In the genomic region with DNA sequence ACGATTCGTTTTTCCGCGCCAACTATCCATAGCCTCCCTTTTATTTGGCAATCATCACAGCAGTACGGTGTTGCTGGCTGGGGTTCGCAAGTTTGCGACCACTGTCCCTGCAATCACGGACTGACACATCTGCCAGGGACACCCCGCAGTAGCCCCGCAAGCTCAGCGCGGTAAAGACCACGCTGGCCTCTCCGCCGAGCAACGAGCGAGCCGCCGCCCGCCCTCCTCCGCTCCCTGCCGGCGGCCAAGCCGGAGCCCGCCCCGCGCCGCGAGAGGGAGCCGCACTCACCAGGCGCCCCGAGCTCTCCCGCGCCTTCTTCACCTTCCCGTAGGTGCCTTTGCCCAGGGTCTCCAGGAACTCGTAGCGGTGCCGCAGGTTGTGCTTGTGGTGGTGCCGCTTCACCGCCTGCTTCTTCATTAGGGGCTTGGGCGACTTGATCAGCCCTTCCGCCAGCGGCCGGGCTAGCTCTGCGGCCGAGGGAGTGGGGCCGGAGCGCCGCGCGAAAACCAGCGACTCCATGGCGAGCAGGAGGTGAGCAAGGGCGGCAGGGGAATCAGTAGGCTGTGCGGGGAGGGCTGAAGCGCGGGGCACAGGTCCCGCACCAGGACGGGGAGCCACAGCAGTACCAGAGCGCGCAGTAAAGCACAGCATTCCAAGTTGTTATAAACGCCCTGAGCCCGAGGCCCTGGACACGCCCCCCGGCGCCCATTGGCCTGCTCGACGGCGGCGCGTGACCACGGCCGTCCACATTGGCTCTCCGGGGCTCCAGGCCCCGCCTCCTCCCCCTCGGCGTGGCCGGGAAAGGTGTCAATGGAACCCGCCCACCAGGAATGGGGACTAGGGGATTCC, we compare ENCODE assay signal across 1 cellular context.
TF ChIP-seq lines count a peak whose summit lies in the region.

A gene (minus strand): TSS at position 637 of the 850 bp plus-strand sequence. CDS start 117 bp downstream, at position 520.

TF ChIP-seq in HepG2, 621 proteins besides CTCF, POLR2A, EP300 and RAD21 (continued from another document and continues in another):
- TF ChIP-seq, protein P1, sequence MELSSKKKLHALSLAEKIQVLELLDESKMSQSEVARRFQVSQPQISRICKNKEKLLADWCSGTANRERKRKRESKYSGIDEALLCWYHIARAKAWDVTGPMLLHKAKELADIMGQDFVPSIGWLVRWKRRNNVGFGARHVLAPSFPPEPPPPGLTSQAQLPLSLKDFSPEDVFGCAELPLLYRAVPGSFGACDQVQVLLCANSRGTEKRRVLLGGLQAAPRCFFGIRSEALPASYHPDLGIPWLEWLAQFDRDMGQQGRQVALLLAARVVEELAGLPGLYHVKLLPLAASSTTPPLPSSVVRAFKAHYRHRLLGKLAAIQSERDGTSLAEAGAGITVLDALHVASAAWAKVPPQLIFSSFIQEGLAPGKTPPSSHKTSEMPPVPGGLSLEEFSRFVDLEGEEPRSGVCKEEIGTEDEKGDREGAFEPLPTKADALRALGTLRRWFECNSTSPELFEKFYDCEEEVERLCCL (CRISPR knock-in tag; IDR thresholded peaks at IDR 0.05; ENCODE audit: borderline replicate concordance), result no peak
- no peak; the same call in 1 of the 2 replicates for TF ChIP-seq MYNN (CRISPR knock-in tag; IDR thresholded peaks at IDR 0.05; ENCODE audit: low read depth)
- TF ChIP-seq ZFP36 (IDR thresholded peaks at IDR 0.05; ENCODE audit: borderline replicate concordance, low read depth, low read length, partially characterized antibody), result no peak
- 0 out of 2 replicates have a peak, but pooled peaks have one; percentile 42 for TF ChIP-seq MXD4 (CRISPR knock-in tag; IDR thresholded peaks at IDR 0.05)
- TF ChIP-seq, protein P2, sequence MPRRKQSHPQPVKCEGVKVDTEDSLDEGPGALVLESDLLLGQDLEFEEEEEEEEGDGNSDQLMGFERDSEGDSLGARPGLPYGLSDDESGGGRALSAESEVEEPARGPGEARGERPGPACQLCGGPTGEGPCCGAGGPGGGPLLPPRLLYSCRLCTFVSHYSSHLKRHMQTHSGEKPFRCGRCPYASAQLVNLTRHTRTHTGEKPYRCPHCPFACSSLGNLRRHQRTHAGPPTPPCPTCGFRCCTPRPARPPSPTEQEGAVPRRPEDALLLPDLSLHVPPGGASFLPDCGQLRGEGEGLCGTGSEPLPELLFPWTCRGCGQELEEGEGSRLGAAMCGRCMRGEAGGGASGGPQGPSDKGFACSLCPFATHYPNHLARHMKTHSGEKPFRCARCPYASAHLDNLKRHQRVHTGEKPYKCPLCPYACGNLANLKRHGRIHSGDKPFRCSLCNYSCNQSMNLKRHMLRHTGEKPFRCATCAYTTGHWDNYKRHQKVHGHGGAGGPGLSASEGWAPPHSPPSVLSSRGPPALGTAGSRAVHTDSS (CRISPR knock-in tag; conservative IDR thresholded peaks at IDR 0.05), result no peak
- no peak for TF ChIP-seq SIX1 (CRISPR knock-in tag; IDR thresholded peaks at IDR 0.05; ENCODE audit: borderline replicate concordance)
- TF ChIP-seq KLF9 (CRISPR knock-in tag; IDR thresholded peaks at IDR 0.05; ENCODE audit: low read depth), result no peak
- TF ChIP-seq NKX3-1 (CRISPR knock-in tag; IDR thresholded peaks at IDR 0.05), result no peak
- TF ChIP-seq NR1H2 (CRISPR knock-in tag; IDR thresholded peaks at IDR 0.05; ENCODE audit: borderline replicate concordance, low read depth), result no peak
- no peak for TF ChIP-seq ZNF564 (CRISPR knock-in tag; IDR thresholded peaks at IDR 0.05)
- TF ChIP-seq, protein P3, sequence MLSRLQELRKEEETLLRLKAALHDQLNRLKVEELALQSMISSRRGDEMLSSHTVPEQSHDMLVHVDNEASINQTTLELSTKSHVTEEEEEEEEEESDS (CRISPR knock-in tag; IDR thresholded peaks at IDR 0.05; ENCODE audit: borderline replicate concordance), result no peak
- TF ChIP-seq, protein P4, sequence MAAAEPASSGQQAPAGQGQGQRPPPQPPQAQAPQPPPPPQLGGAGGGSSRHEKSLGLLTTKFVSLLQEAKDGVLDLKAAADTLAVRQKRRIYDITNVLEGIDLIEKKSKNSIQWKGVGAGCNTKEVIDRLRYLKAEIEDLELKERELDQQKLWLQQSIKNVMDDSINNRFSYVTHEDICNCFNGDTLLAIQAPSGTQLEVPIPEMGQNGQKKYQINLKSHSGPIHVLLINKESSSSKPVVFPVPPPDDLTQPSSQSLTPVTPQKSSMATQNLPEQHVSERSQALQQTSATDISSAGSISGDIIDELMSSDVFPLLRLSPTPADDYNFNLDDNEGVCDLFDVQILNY (CRISPR knock-in tag; conservative IDR thresholded peaks at IDR 0.05), result peak; percentile 24; the same call in 1 of the 2 replicates
- TF ChIP-seq, protein P5, sequence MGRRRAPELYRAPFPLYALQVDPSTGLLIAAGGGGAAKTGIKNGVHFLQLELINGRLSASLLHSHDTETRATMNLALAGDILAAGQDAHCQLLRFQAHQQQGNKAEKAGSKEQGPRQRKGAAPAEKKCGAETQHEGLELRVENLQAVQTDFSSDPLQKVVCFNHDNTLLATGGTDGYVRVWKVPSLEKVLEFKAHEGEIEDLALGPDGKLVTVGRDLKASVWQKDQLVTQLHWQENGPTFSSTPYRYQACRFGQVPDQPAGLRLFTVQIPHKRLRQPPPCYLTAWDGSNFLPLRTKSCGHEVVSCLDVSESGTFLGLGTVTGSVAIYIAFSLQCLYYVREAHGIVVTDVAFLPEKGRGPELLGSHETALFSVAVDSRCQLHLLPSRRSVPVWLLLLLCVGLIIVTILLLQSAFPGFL (CRISPR knock-in tag; IDR thresholded peaks at IDR 0.05), result no peak
- no peak for TF ChIP-seq GPN1 (CRISPR knock-in tag; IDR thresholded peaks at IDR 0.05; ENCODE audit: borderline replicate concordance)
- no peak for TF ChIP-seq ZNF777 (CRISPR knock-in tag; IDR thresholded peaks at IDR 0.05)
- TF ChIP-seq, protein P6, sequence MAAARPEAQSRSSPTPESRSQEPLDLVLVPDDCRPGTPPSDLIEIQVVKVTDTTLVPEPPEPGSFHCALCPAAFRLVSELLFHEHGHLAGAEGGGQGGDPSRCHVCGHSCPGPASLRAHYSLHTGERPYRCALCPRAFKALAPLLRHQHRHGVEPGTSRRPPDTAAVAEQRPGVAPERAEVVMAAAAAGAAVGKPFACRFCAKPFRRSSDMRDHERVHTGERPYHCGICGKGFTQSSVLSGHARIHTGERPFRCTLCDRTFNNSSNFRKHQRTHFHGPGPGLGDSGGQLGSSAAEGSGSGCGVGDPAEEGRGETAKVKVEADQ (CRISPR knock-in tag; IDR thresholded peaks at IDR 0.05; ENCODE audit: borderline replicate concordance), result 0 out of 2 replicates have a peak, but pooled peaks have one; percentile 75
- TF ChIP-seq NFRKB (IDR thresholded peaks at IDR 0.05), result no peak
- TF ChIP-seq ZNF44 (CRISPR knock-in tag; IDR thresholded peaks at IDR 0.05), result 0 out of 2 replicates have a peak, but pooled peaks have one; percentile 62
- TF ChIP-seq, protein P7, sequence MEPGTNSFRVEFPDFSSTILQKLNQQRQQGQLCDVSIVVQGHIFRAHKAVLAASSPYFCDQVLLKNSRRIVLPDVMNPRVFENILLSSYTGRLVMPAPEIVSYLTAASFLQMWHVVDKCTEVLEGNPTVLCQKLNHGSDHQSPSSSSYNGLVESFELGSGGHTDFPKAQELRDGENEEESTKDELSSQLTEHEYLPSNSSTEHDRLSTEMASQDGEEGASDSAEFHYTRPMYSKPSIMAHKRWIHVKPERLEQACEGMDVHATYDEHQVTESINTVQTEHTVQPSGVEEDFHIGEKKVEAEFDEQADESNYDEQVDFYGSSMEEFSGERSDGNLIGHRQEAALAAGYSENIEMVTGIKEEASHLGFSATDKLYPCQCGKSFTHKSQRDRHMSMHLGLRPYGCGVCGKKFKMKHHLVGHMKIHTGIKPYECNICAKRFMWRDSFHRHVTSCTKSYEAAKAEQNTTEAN (CRISPR knock-in tag; conservative IDR thresholded peaks at IDR 0.05), result no peak
- no peak for TF ChIP-seq HCFC1 (IDR thresholded peaks at IDR 0.05; ENCODE audit: low read depth, low read length)
- TF ChIP-seq, protein P8, sequence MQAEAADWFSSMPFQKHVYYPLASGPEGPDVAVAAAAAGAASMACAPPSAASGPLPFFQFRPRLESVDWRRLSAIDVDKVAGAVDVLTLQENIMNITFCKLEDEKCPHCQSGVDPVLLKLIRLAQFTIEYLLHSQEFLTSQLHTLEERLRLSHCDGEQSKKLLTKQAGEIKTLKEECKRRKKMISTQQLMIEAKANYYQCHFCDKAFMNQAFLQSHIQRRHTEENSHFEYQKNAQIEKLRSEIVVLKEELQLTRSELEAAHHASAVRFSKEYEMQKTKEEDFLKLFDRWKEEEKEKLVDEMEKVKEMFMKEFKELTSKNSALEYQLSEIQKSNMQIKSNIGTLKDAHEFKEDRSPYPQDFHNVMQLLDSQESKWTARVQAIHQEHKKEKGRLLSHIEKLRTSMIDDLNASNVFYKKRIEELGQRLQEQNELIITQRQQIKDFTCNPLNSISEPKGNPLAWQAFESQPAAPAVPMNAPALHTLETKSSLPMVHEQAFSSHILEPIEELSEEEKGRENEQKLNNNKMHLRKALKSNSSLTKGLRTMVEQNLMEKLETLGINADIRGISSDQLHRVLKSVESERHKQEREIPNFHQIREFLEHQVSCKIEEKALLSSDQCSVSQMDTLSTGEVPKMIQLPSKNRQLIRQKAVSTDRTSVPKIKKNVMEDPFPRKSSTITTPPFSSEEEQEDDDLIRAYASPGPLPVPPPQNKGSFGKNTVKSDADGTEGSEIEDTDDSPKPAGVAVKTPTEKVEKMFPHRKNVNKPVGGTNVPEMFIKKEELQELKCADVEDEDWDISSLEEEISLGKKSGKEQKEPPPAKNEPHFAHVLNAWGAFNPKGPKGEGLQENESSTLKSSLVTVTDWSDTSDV (CRISPR knock-in tag; IDR thresholded peaks at IDR 0.05), result no peak
- TF ChIP-seq ZNF703 (CRISPR knock-in tag; IDR thresholded peaks at IDR 0.05; ENCODE audit: borderline replicate concordance), result peak; percentile 43; the same call in 1 of the 2 replicates
- no peak for TF ChIP-seq SIX4 (CRISPR knock-in tag; IDR thresholded peaks at IDR 0.05)
- TF ChIP-seq SALL1 (CRISPR knock-in tag; IDR thresholded peaks at IDR 0.05), result peak; percentile 46; the same call in 1 of the 2 replicates
- no peak for TF ChIP-seq ATF7 (IDR thresholded peaks at IDR 0.05)
- TF ChIP-seq ATF7 (CRISPR knock-in tag; IDR thresholded peaks at IDR 0.05), result 0 out of 2 replicates have a peak, but pooled peaks have one; percentile 8
- no peak for TF ChIP-seq SMYD3 (CRISPR knock-in tag; IDR thresholded peaks at IDR 0.05)
- TF ChIP-seq SYNCRIP (IDR thresholded peaks at IDR 0.05; ENCODE audit: insufficient read depth, low read depth, low read length), result no peak
- 0 out of 2 replicates have a peak, but pooled peaks have one; percentile 5 for TF ChIP-seq ERF (CRISPR knock-in tag; IDR thresholded peaks at IDR 0.05)
- TF ChIP-seq, protein P9, sequence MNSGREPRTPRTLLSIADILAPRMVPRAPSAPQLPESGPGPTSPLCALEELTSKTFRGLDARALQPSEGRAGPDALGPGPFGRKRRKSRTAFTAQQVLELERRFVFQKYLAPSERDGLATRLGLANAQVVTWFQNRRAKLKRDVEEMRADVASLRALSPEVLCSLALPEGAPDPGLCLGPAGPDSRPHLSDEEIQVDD (CRISPR knock-in tag; IDR thresholded peaks at IDR 0.05; ENCODE audit: borderline replicate concordance), result no peak
- TF ChIP-seq MBD4 (IDR thresholded peaks at IDR 0.05; ENCODE audit: borderline replicate concordance, low read length), result no peak
- TF ChIP-seq PRMT3 (CRISPR knock-in tag; IDR thresholded peaks at IDR 0.05; ENCODE audit: borderline replicate concordance, low read depth), result no peak
- no peak for TF ChIP-seq GTF3A (CRISPR knock-in tag; conservative IDR thresholded peaks at IDR 0.05)
- TF ChIP-seq FOXM1 (CRISPR knock-in tag; IDR thresholded peaks at IDR 0.05), result no peak
- no peak for TF ChIP-seq ZNF343 (CRISPR knock-in tag; IDR thresholded peaks at IDR 0.05)
- no peak for TF ChIP-seq SIN3B (IDR thresholded peaks at IDR 0.05; ENCODE audit: low read length)
- TF ChIP-seq TOPORS (CRISPR knock-in tag; IDR thresholded peaks at IDR 0.05), result no peak
- TF ChIP-seq ZBTB42 (CRISPR knock-in tag; IDR thresholded peaks at IDR 0.05), result 0 out of 2 replicates have a peak, but pooled peaks have one; percentile 50
- TF ChIP-seq, protein P10, sequence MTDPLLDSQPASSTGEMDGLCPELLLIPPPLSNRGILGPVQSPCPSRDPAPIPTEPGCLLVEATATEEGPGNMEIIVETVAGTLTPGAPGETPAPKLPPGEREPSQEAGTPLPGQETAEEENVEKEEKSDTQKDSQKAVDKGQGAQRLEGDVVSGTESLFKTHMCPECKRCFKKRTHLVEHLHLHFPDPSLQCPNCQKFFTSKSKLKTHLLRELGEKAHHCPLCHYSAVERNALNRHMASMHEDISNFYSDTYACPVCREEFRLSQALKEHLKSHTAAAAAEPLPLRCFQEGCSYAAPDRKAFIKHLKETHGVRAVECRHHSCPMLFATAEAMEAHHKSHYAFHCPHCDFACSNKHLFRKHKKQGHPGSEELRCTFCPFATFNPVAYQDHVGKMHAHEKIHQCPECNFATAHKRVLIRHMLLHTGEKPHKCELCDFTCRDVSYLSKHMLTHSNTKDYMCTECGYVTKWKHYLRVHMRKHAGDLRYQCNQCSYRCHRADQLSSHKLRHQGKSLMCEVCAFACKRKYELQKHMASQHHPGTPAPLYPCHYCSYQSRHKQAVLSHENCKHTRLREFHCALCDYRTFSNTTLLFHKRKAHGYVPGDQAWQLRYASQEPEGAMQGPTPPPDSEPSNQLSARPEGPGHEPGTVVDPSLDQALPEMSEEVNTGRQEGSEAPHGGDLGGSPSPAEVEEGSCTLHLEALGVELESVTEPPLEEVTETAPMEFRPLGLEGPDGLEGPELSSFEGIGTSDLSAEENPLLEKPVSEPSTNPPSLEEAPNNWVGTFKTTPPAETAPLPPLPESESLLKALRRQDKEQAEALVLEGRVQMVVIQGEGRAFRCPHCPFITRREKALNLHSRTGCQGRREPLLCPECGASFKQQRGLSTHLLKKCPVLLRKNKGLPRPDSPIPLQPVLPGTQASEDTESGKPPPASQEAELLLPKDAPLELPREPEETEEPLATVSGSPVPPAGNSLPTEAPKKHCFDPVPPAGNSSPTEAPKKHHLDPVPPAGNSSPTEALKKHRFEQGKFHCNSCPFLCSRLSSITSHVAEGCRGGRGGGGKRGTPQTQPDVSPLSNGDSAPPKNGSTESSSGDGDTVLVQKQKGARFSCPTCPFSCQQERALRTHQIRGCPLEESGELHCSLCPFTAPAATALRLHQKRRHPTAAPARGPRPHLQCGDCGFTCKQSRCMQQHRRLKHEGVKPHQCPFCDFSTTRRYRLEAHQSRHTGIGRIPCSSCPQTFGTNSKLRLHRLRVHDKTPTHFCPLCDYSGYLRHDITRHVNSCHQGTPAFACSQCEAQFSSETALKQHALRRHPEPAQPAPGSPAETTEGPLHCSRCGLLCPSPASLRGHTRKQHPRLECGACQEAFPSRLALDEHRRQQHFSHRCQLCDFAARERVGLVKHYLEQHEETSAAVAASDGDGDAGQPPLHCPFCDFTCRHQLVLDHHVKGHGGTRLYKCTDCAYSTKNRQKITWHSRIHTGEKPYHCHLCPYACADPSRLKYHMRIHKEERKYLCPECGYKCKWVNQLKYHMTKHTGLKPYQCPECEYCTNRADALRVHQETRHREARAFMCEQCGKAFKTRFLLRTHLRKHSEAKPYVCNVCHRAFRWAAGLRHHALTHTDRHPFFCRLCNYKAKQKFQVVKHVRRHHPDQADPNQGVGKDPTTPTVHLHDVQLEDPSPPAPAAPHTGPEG (CRISPR knock-in tag; IDR thresholded peaks at IDR 0.05), result peak; percentile 52; the same call in 1 of the 2 replicates
- 0 out of 2 replicates have a peak, but pooled peaks have one; percentile 16 for TF ChIP-seq PHF21A (CRISPR knock-in tag; IDR thresholded peaks at IDR 0.05)
